ENCODE assay signal across 1 cellular context in the genomic region with DNA sequence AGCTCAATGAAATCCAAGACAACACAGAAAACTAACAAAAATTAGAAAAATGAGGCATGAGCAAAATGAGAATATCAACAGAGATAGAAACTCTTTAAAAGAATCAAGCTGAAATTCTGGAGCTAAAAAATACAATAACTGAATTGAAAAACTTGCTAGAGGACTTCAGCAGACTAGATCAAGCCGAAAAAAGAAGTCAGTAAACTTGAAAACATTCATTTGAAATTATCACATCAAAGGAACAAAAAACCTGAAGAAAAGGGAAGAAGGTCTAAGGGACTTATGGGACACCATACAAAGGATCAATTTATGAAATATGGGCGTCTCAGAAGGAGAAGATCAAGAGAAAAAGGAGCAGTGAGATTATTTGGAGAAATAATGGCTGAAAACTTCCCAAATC.
TF ChIP-seq lines count a peak whose summit lies in the region.

No MANE protein-coding gene starts in this region.

TF ChIP-seq in A549, 52 proteins besides CTCF, POLR2A, EP300 and RAD21 (continued from another document):
- TF ChIP-seq, protein P1, sequence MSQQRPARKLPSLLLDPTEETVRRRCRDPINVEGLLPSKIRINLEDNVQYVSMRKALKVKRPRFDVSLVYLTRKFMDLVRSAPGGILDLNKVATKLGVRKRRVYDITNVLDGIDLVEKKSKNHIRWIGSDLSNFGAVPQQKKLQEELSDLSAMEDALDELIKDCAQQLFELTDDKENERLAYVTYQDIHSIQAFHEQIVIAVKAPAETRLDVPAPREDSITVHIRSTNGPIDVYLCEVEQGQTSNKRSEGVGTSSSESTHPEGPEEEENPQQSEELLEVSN (IDR thresholded peaks at IDR 0.05; ENCODE audit: borderline replicate concordance, low read depth), result no peak
